In genomic region chr9:92669890-92670708, GRCh38 we compare ENCODE assay signal across 1 cellular context.
TF ChIP-seq lines count a peak whose summit lies in the region.

TSS of gene IPPK (minus strand) at chr9:92670131. CDS start at chr9:92669988, 143 bp downstream.

TF ChIP-seq in K562, 482 proteins besides CTCF, POLR2A, EP300 and RAD21 (continued from another document and continues in another):
- TF ChIP-seq, protein P1, sequence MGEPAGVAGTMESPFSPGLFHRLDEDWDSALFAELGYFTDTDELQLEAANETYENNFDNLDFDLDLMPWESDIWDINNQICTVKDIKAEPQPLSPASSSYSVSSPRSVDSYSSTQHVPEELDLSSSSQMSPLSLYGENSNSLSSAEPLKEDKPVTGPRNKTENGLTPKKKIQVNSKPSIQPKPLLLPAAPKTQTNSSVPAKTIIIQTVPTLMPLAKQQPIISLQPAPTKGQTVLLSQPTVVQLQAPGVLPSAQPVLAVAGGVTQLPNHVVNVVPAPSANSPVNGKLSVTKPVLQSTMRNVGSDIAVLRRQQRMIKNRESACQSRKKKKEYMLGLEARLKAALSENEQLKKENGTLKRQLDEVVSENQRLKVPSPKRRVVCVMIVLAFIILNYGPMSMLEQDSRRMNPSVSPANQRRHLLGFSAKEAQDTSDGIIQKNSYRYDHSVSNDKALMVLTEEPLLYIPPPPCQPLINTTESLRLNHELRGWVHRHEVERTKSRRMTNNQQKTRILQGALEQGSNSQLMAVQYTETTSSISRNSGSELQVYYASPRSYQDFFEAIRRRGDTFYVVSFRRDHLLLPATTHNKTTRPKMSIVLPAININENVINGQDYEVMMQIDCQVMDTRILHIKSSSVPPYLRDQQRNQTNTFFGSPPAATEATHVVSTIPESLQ (CRISPR knock-in tag; IDR thresholded peaks at IDR 0.05), result 0 out of 2 replicates have a peak, but pooled peaks have one; percentile 71
- TF ChIP-seq ZNF212 (CRISPR knock-in tag; IDR thresholded peaks at IDR 0.05) (no peak), LCOR (CRISPR knock-in tag; IDR thresholded peaks at IDR 0.05) (peak; percentile 35; the same call in 1 of the 2 replicates), ADNP (tag; IDR thresholded peaks at IDR 0.05) (no peak), ZBED1 (IDR thresholded peaks at IDR 0.05) (no peak), RERE (CRISPR knock-in tag; IDR thresholded peaks at IDR 0.05; ENCODE audit: borderline replicate concordance) (no peak), SMC3 (conservative IDR thresholded peaks at IDR 0.05; ENCODE audit: insufficient read depth, low read depth, low read length) (no peak), HNRNPH1 (optimal IDR thresholded peaks at IDR 0.05; ENCODE audit: low read depth, low read length) (no peak), POLR2AphosphoS5 (IDR thresholded peaks at IDR 0.05; ENCODE audit: control insufficient read depth, insufficient read depth, low read depth, low read length) (peak; percentile 90), PML (IDR thresholded peaks at IDR 0.05; ENCODE audit: low read length) (peak; percentile 84), SAFB (IDR thresholded peaks at IDR 0.05; ENCODE audit: borderline replicate concordance, low read depth, low read length) (0 out of 2 replicates have a peak, but pooled peaks have one; percentile 21), MBD1 (CRISPR knock-in tag; IDR thresholded peaks at IDR 0.05) (no peak), MEIS2 (IDR thresholded peaks at IDR 0.05; ENCODE audit: partially characterized antibody) (peak; percentile 69), FOXP1 (CRISPR knock-in tag; IDR thresholded peaks at IDR 0.05) (0 out of 2 replicates have a peak, but pooled peaks have one; percentile 11), KLF16 (IDR thresholded peaks at IDR 0.05) (no peak), NFIC (IDR thresholded peaks at IDR 0.05) (0 out of 2 replicates have a peak, but pooled peaks have one; percentile 25), ZSCAN29 (IDR thresholded peaks at IDR 0.05) (no peak), NFRKB (IDR thresholded peaks at IDR 0.05; ENCODE audit: low read depth) (peak; percentile 70), ZNF589 (CRISPR knock-in tag; IDR thresholded peaks at IDR 0.05; ENCODE audit: low read depth) (peak; percentile 47; the same call in 1 of the 2 replicates), ARNT (IDR thresholded peaks at IDR 0.05) (0 out of 4 replicates have a peak, but pooled peaks of 1 of the 2 experiments have one; percentile 35), ZBTB7A (IDR thresholded peaks at IDR 0.05; ENCODE audit: borderline replicate concordance, control insufficient read depth, low read depth, low read length) (peak; percentile 89), ZNF644 (tag; IDR thresholded peaks at IDR 0.05; ENCODE audit: low read depth) (peak; percentile 14; the same call in 1 of the 2 replicates), RB1 (IDR thresholded peaks at IDR 0.05; ENCODE audit: low read depth) (peak; percentile 58), ZNF347 (CRISPR knock-in tag; IDR thresholded peaks at IDR 0.05; ENCODE audit: low read depth) (no peak), PREB (CRISPR knock-in tag; IDR thresholded peaks at IDR 0.05) (0 out of 2 replicates have a peak, but pooled peaks have one; percentile 65), SNIP1 (IDR thresholded peaks at IDR 0.05; ENCODE audit: low read depth) (no peak), ZNF76 (CRISPR knock-in tag; IDR thresholded peaks at IDR 0.05; ENCODE audit: borderline replicate concordance) (no peak; the same call in 1 of the 2 replicates), ELF1 (tag; IDR thresholded peaks at IDR 0.05) (peak; percentile 99), HCFC1 (IDR thresholded peaks at IDR 0.05; ENCODE audit: low read depth, low read length) (peak; percentile 92), POLR2AphosphoS2 (IDR thresholded peaks at IDR 0.05; ENCODE audit: low read length) (0 out of 2 replicates have a peak, but pooled peaks have one; percentile 26), GATAD2A (IDR thresholded peaks at IDR 0.05) (no peak)
- TF ChIP-seq, protein P2, sequence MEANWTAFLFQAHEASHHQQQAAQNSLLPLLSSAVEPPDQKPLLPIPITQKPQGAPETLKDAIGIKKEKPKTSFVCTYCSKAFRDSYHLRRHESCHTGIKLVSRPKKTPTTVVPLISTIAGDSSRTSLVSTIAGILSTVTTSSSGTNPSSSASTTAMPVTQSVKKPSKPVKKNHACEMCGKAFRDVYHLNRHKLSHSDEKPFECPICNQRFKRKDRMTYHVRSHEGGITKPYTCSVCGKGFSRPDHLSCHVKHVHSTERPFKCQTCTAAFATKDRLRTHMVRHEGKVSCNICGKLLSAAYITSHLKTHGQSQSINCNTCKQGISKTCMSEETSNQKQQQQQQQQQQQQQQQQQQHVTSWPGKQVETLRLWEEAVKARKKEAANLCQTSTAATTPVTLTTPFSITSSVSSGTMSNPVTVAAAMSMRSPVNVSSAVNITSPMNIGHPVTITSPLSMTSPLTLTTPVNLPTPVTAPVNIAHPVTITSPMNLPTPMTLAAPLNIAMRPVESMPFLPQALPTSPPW (CRISPR knock-in tag; IDR thresholded peaks at IDR 0.05), result peak; percentile 71
- TF ChIP-seq, protein P3, sequence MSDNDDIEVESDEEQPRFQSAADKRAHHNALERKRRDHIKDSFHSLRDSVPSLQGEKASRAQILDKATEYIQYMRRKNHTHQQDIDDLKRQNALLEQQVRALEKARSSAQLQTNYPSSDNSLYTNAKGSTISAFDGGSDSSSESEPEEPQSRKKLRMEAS (CRISPR knock-in tag; IDR thresholded peaks at IDR 0.05), result peak; percentile 50
- TF ChIP-seq, protein P4, sequence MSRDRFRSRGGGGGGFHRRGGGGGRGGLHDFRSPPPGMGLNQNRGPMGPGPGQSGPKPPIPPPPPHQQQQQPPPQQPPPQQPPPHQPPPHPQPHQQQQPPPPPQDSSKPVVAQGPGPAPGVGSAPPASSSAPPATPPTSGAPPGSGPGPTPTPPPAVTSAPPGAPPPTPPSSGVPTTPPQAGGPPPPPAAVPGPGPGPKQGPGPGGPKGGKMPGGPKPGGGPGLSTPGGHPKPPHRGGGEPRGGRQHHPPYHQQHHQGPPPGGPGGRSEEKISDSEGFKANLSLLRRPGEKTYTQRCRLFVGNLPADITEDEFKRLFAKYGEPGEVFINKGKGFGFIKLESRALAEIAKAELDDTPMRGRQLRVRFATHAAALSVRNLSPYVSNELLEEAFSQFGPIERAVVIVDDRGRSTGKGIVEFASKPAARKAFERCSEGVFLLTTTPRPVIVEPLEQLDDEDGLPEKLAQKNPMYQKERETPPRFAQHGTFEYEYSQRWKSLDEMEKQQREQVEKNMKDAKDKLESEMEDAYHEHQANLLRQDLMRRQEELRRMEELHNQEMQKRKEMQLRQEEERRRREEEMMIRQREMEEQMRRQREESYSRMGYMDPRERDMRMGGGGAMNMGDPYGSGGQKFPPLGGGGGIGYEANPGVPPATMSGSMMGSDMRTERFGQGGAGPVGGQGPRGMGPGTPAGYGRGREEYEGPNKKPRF (IDR thresholded peaks at IDR 0.05; ENCODE audit: low read depth, low read length), result no peak
- TF ChIP-seq, protein P5, sequence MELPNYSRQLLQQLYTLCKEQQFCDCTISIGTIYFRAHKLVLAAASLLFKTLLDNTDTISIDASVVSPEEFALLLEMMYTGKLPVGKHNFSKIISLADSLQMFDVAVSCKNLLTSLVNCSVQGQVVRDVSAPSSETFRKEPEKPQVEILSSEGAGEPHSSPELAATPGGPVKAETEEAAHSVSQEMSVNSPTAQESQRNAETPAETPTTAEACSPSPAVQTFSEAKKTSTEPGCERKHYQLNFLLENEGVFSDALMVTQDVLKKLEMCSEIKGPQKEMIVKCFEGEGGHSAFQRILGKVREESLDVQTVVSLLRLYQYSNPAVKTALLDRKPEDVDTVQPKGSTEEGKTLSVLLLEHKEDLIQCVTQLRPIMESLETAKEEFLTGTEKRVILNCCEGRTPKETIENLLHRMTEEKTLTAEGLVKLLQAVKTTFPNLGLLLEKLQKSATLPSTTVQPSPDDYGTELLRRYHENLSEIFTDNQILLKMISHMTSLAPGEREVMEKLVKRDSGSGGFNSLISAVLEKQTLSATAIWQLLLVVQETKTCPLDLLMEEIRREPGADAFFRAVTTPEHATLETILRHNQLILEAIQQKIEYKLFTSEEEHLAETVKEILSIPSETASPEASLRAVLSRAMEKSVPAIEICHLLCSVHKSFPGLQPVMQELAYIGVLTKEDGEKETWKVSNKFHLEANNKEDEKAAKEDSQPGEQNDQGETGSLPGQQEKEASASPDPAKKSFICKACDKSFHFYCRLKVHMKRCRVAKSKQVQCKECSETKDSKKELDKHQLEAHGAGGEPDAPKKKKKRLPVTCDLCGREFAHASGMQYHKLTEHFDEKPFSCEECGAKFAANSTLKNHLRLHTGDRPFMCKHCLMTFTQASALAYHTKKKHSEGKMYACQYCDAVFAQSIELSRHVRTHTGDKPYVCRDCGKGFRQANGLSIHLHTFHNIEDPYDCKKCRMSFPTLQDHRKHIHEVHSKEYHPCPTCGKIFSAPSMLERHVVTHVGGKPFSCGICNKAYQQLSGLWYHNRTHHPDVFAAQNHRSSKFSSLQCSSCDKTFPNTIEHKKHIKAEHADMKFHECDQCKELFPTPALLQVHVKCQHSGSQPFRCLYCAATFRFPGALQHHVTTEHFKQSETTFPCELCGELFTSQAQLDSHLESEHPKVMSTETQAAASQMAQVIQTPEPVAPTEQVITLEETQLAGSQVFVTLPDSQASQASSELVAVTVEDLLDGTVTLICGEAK (IDR thresholded peaks at IDR 0.05), result peak; percentile 99
- TF ChIP-seq, protein P5 (CRISPR knock-in tag; IDR thresholded peaks at IDR 0.05), result no peak
